Comparison of ENCODE assay signal across 8 cellular contexts in genomic region chr14:102591944-102592772, GRCh38. TPM values are rescaled to one million over a fixed set of nuclear protein-coding genes. Genes with fewer than 3 reads are reported as not detected.
DNase-seq lines count a peak whose midpoint lies in the region; ATAC-seq and TF ChIP-seq lines count a peak whose summit lies in the region.

RCOR1 (plus strand) TSS chr14:102592649; CDS start chr14:102592887, 238 bp downstream.

- no peaks in the 10 kb centered on the region for H3K27me3 Mint-ChIP-seq in activated naive CD8-positive, alpha-beta T cell

- H3K9me3 Mint-ChIP-seq in activated naive CD8-positive, alpha-beta T cell (ENCODE audit: low read depth) = no peaks in the 10 kb centered on the region

- peaks cover 23% of the 10 kb centered on the region for H3K4me1 Mint-ChIP-seq in activated naive CD8-positive, alpha-beta T cell (ENCODE audit: low read depth)

- peak within 1 kb of the TSS; percentile 99 for H3K4me3 ChIP-seq in GM12864 (ENCODE audit: low read depth, low read length)

- TF ChIP-seq CTCF in GM12864 (IDR thresholded peaks at IDR 0.05; ENCODE audit: low read depth, low read length, missing control alignments) (no peak), omental fat pad (IDR thresholded peaks at IDR 0.05) (no peak)

- DNase-seq in GM12864 (ENCODE audit: low read depth) (peak; percentile 91), NCI-H1105 treated with DMSO at 0.1 percent for 48 hours (lab: John Stamatoyannopoulos, UW) (peak; percentile 96), SKM-1 treated with dmso at 0.1 percent for 144 hours (lab: John Stamatoyannopoulos, UW; ENCODE audit: unreplicated experiment) (peak; percentile 84), glomerular visceral epithelial cell (ENCODE audit: extremely low spot score) (peak; percentile 99), omental fat pad (ENCODE audit: low spot score) (peak; percentile 87)

- H3K27ac Mint-ChIP-seq in activated naive CD8-positive, alpha-beta T cell = peak within 1 kb of the TSS; percentile 87

- H3K36me3 Mint-ChIP-seq in activated naive CD8-positive, alpha-beta T cell = no peaks in the 10 kb centered on the region

- peak within 1 kb of the TSS; percentile 90 for H3K4me3 Mint-ChIP-seq in activated naive CD8-positive, alpha-beta T cell

- peak; percentile 77 for ATAC-seq in HG02678 (IDR thresholded peaks at IDR 0.05; ENCODE audit: unreplicated experiment)
- ATAC-seq in omental fat pad (ENCODE audit: low FRiP score) = peak; percentile 95

- peak within 1 kb of the TSS; percentile 78 for H3K27ac ChIP-seq in temporal lobe (ENCODE audit: low read depth, low read length)

RNA-seq across cellular contexts. Expression of gene RCOR1, which starts in this region (rescaled TPM):
- total RNA-seq in omental fat pad (10 to 100 TPM; 12.6 to 20.9 (median 15.7) TPM), temporal lobe (15.5 TPM)

Comparison
In these comparisons a context has a peak if more than half of its experiments do, and no peak if none do; other contexts are left out.
1. Peak in every context shown above with its lines: DNase-seq, ATAC-seq, H3K4me3 ChIP-seq and H3K27ac ChIP-seq.